In genomic region chr19:18173054-18173571, GRCh38 we compare ENCODE assay signal across 8 cellular contexts. TPM values are rescaled to one million over a fixed set of nuclear protein-coding genes. Genes with fewer than 3 reads are reported as not detected.
DNase-seq lines count a peak whose midpoint lies in the region; ATAC-seq and TF ChIP-seq lines count a peak whose summit lies in the region.

No MANE protein-coding gene starts in this region.

- no peak overlapping the region for H3K27ac Mint-ChIP-seq in activated naive CD4-positive, alpha-beta T cell treated with anti-CD3 and anti-CD28 coated beads for 36 hours

- CTCF ChIA-PET in activated naive CD4-positive, alpha-beta T cell treated with anti-CD3 and anti-CD28 coated beads for 36 hours (lab: Charles Lee): interaction anchor here (0.7 to 1.3 kb wide), 2 partner anchors 31 to 60 kb away, joined by 4 read pairs; no protein-coding TSS in a partner anchor
- CTCF ChIA-PET in Panc1 (lab: Charles Lee): no interaction called here

- WGBS in sigmoid colon, 2 donors: 44 to 62% methylated on average over 18 of the region's 18 CpGs

- no peak for TF ChIP-seq CTCF in Panc1 (IDR thresholded peaks at IDR 0.05)
- TF ChIP-seq CTCF in foreskin fibroblast (IDR thresholded peaks at IDR 0.05; ENCODE audit: low read depth, low read length): no peak
- TF ChIP-seq CTCF in sigmoid colon (IDR thresholded peaks at IDR 0.05): no peak

- H3K9me3 Mint-ChIP-seq in activated naive CD4-positive, alpha-beta T cell treated with anti-CD3 and anti-CD28 coated beads for 36 hours: no peaks in the 10 kb centered on the region

- H3K4me3 Mint-ChIP-seq in activated naive CD4-positive, alpha-beta T cell treated with anti-CD3 and anti-CD28 coated beads for 36 hours: peak overlapping the region; percentile 81

- in situ Hi-C loops in Panc1 (cut with HindIII; ENCODE audit: low pct_unique_long_range_greater_than_20kb, low sequenced_read_pairs): no loop called here

- peak overlapping the region; percentile 44 for H3K27ac ChIP-seq in Panc1 (ENCODE audit: low read length)
- H3K27ac ChIP-seq in sigmoid colon: peak overlapping the region; percentile 3 to 75 (median 56)

- peaks cover 10% of the 10 kb centered on the region for H3K36me3 Mint-ChIP-seq in activated naive CD4-positive, alpha-beta T cell treated with anti-CD3 and anti-CD28 coated beads for 36 hours (ENCODE audit: low read depth)

- H3K4me3 ChIP-seq in Panc1 (ENCODE audit: low read depth in 2 of 2, low read length in 2 of 2) (peak overlapping the region; percentile 64 to 76; a peak in 3 of 4 replicates), foreskin fibroblast (ENCODE audit: low read depth in 1 of 2, low read length in 2 of 2) (peak overlapping the region; percentile 71 to 76), sigmoid colon (peak overlapping the region; percentile 49 to 80 (median 66))

- peak in 2 of 4 donors; percentile 12 to 36 for TF ChIP-seq EP300 in sigmoid colon (IDR thresholded peaks at IDR 0.05)

- H3K9me3 ChIP-seq in Panc1 (ENCODE audit: control insufficient read depth, insufficient read depth, low read depth, low read length): no peaks in the 10 kb centered on the region
- no peaks in the 10 kb centered on the region for H3K9me3 ChIP-seq in sigmoid colon

- TF ChIP-seq POLR2A in sigmoid colon (IDR thresholded peaks at IDR 0.05): no peak

- intact Hi-C loops in activated naive CD4-positive, alpha-beta T cell treated with anti-CD3 and anti-CD28 coated beads for 36 hours (cut with micrococcal nuclease): no loop called here
- intact Hi-C loops in Panc1 (cut with micrococcal nuclease; ENCODE audit: unreplicated experiment) (no loop called here), sigmoid colon (cut with DNase I) (no loop called here)

- H3K4me1 Mint-ChIP-seq in activated naive CD4-positive, alpha-beta T cell treated with anti-CD3 and anti-CD28 coated beads for 36 hours (ENCODE audit: low read depth): peaks cover 6% of the 10 kb centered on the region

- ATAC-seq in Panc1: no peak; the same call in 1 of the 2 replicates

- H3K27me3 Mint-ChIP-seq in activated naive CD4-positive, alpha-beta T cell treated with anti-CD3 and anti-CD28 coated beads for 36 hours (ENCODE audit: low read depth): no peaks in the 10 kb centered on the region

- POLR2A ChIA-PET in Panc1 (lab: Charles Lee): no interaction called here

- DNase-seq in activated naive CD4-positive, alpha-beta T cell treated with anti-CD3 and anti-CD28 coated beads for 36 hours: no peak
- no peak for DNase-seq in activated naive CD4-positive, alpha-beta T cell treated with Interleukin-2 at 50 U/mL for 16 hours
- DNase-seq in Panc1 (ENCODE audit: low read depth, low spot score) (no peak), foreskin fibroblast (no peak), sigmoid colon (peak; percentile 86), foreskin melanocyte (no peak)
- no peak for DNase-seq in central memory CD4-positive, alpha-beta T cell
- no peak for DNase-seq in activated CD8-positive, alpha-beta memory T cell treated with anti-CD3 and anti-CD28 coated beads, Interleukin-2, amount 50 U/mL, for 4 hours

- H3K4me1 ChIP-seq in Panc1 (ENCODE audit: control insufficient read depth, insufficient read depth, low read length) (peaks cover 6% of the 10 kb centered on the region; the same call in 1 of the 2 replicates), sigmoid colon (peaks cover 0 to 20% (median 13%) of the 10 kb centered on the region in 4 donors)

- H3K27me3 ChIP-seq in Panc1 (ENCODE audit: control insufficient read depth, insufficient read depth, low read length) (no peaks in the 10 kb centered on the region), sigmoid colon (no peaks in the 10 kb centered on the region)

- no TSS peak for BruUV-seq in Panc1 (replicated peaks; lab: Mats Ljungman, UMichigan)

- H3K36me3 ChIP-seq in Panc1 (ENCODE audit: control insufficient read depth, insufficient read depth, low read length): no peaks in the 10 kb centered on the region
- H3K36me3 ChIP-seq in sigmoid colon: peaks cover 0 to 18% (median 5%) of the 10 kb centered on the region in 4 donors

RNA-seq across cellular contexts. Expression of gene IFI30, which starts 0.5 kb away (rescaled TPM):
- 10 to 100 TPM; 19.0 to 20.8 TPM for total RNA-seq in activated naive CD4-positive, alpha-beta T cell treated with anti-CD3 and anti-CD28 coated beads for 36 hours
- total RNA-seq in Panc1 (2021; ENCODE audit: unreplicated experiment): 39.7 TPM
- 38.3 TPM for polyA plus RNA-seq in Panc1 (2012; ENCODE audit: insufficient read length)
- 10 to 100 TPM in 3 of 4 donors, 1 to 10 TPM in 1; 9.1 to 45.7 (median 44.5) TPM for total RNA-seq in sigmoid colon
- polyA plus RNA-seq in sigmoid colon: 100 to 1,000 TPM in 2 of 3 donors, 10 to 100 TPM in 1; 96.7 to 412 (median 178) TPM

RNA-seq across cellular contexts. Expression of gene MPV17L2, which starts 19.9 kb away (rescaled TPM):
- 1 to 10 TPM; 6.3 to 6.5 TPM for total RNA-seq in activated naive CD4-positive, alpha-beta T cell treated with anti-CD3 and anti-CD28 coated beads for 36 hours
- 13.3 TPM for total RNA-seq in Panc1 (2021; ENCODE audit: unreplicated experiment)
- 17.0 TPM for polyA plus RNA-seq in Panc1 (2012; ENCODE audit: insufficient read length)
- total RNA-seq in sigmoid colon: 10 to 100 TPM; 15.8 to 37.3 (median 26.2) TPM
- 10 to 100 TPM in 2 of 3 donors, 1 to 10 TPM in 1; 9.0 to 26.4 (median 12.0) TPM for polyA plus RNA-seq in sigmoid colon

RNA-seq across cellular contexts. Expression of gene PIK3R2, which starts 20.1 kb away (rescaled TPM):
- 10 to 100 TPM; 16.1 to 16.3 TPM for total RNA-seq in activated naive CD4-positive, alpha-beta T cell treated with anti-CD3 and anti-CD28 coated beads for 36 hours
- total RNA-seq in Panc1 (2021; ENCODE audit: unreplicated experiment) (37.6 TPM), sigmoid colon (10 to 100 TPM in 2 of 4 donors, 1 to 10 TPM in 2; 7.8 to 18.0 (median 9.5) TPM)
- polyA plus RNA-seq in Panc1 (2012; ENCODE audit: insufficient read length): 67.7 TPM
- polyA plus RNA-seq in sigmoid colon: 1 to 10 TPM; 1.8 to 8.7 (median 6.5) TPM

RNA-seq across cellular contexts. Expression of gene RAB3A, which starts 30.7 kb away (rescaled TPM):
- total RNA-seq in activated naive CD4-positive, alpha-beta T cell treated with anti-CD3 and anti-CD28 coated beads for 36 hours: 1 to 10 TPM; 3.8 to 6.0 TPM
- total RNA-seq in Panc1 (2021; ENCODE audit: unreplicated experiment) (1.0 TPM), sigmoid colon (1 to 10 TPM in 3 of 4 donors, under 1 TPM in 1; 0.66 to 2.9 (median 2.2) TPM)
- 1.4 TPM for polyA plus RNA-seq in Panc1 (2012; ENCODE audit: insufficient read length)
- 1 to 10 TPM; 2.1 to 4.8 (median 4.2) TPM for polyA plus RNA-seq in sigmoid colon

RNA-seq across cellular contexts. Expression of gene PDE4C, which starts 53.1 kb away (rescaled TPM):
- total RNA-seq in activated naive CD4-positive, alpha-beta T cell treated with anti-CD3 and anti-CD28 coated beads for 36 hours: under 1 TPM in 1 of 2 experiments, not detected in 1; 0.10 TPM
- 0.98 TPM for total RNA-seq in Panc1 (2021; ENCODE audit: unreplicated experiment)
- polyA plus RNA-seq in Panc1 (2012; ENCODE audit: insufficient read length): 1.6 TPM
- total RNA-seq in sigmoid colon: 1 to 10 TPM; 1.8 to 8.6 (median 4.5) TPM
- polyA plus RNA-seq in sigmoid colon: 1 to 10 TPM in 1 of 3 donors, not detected in 2; 4.0 TPM
